Comparison of ENCODE assay signal across 9 cellular contexts in the genomic region with DNA sequence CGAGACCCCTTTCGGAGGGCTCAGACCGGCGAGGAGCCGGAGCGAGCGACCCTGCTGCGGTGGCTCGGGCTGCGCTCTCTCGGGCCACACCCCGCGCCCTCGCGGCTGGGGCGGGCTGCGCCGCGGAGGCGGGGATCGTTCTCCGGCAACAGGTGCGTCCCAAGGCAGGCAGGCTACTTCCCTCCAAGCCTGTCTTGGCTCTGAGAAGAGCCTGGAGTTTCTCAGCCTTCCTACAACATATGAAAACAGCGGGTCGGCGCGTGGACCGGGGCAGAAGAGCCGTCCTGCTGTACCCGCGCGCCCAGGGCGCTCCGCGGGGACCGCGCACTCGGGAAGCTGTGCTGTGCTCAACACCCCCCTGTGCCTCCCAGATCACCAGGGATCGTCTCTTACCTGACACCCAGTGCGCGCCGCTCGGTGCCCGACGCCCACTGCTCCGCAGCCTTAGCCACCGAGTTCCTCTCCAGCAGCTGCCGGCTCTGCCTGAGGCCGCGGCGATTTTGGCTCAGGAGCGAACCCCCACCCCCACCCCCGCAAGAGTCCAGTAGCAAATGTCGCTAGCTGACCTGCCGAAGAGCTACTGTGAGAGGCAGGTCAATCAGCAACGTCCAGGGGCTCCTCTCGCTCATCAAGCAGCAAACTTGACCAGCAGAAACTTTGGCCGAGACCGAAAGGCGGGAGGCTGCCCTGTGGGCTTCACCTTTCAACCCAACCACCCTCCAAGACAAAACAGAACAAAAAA. TPM values are rescaled to one million over a fixed set of nuclear protein-coding genes. Genes with fewer than 3 reads are reported as not detected.
DNase-seq lines count a peak whose midpoint lies in the region; ATAC-seq, FAIRE-seq and TF ChIP-seq lines count a peak whose summit lies in the region.
"Had no signal": no experiment of that assay in that cellular context is flagged by ENCODE, and none has a peak within 500 bp of the region (broad histone marks: within the 10 kb centered on the region; RNA-seq: fewer than 3 reads in every experiment).

No MANE protein-coding gene starts in this region.

- FAIRE-seq in A549 (lab: Jason Lieb, UNC): no peak

- H3K4me3 ChIP-seq in A549 (peak overlapping the region; percentile 27), HUES48 (ENCODE audit: low read depth, low read length) (peak overlapping the region; percentile 67), body of pancreas (peak overlapping the region in 1 of 2 donors; percentile 9), mesenchymal stem cell (ENCODE audit: insufficient read depth in 1 of 2, low read depth in 1 of 2, low read length in 2 of 2) (peak overlapping the region in 1 of 2 experiments; percentile 48), lower leg skin (ENCODE audit: low read depth, poor library complexity, severe bottlenecking) (no peak overlapping the region)

- no peak for TF ChIP-seq EP300 in A549 (IDR thresholded peaks at IDR 0.05)

- H3K4me1 ChIP-seq in A549: no peaks in the 10 kb centered on the region
- peaks cover 23% of the 10 kb centered on the region for H3K4me1 ChIP-seq in HUES48 (ENCODE audit: control insufficient read depth, insufficient read depth, low read length)
- peaks cover 33% of the 10 kb centered on the region for H3K4me1 ChIP-seq in body of pancreas
- peaks cover 30% of the 10 kb centered on the region for H3K4me1 ChIP-seq in mesenchymal stem cell (ENCODE audit: control insufficient read depth, insufficient read depth, low read depth, low read length)

- H3K27ac ChIP-seq in A549: no peak overlapping the region
- no peak overlapping the region for H3K27ac ChIP-seq in HUES48 (ENCODE audit: low read depth, low read length)
- no peak overlapping the region for H3K27ac ChIP-seq in body of pancreas
- no peak overlapping the region for H3K27ac ChIP-seq in mesenchymal stem cell (ENCODE audit: low read length, poor library complexity, severe bottlenecking)

- no peak overlapping the region for H3K14ac ChIP-seq in mesenchymal stem cell (ENCODE audit: low read length in 2 of 2)

- no peaks in the 10 kb centered on the region for H3K79me1 ChIP-seq in mesenchymal stem cell (replicated peaks; ENCODE audit: low read length, poor library complexity, severe bottlenecking)

- ATAC-seq in A549: peak; percentile 50 to 64; a peak in 4 of 6 replicates
- ATAC-seq in body of pancreas: peak; percentile 33
- ATAC-seq in GM19397 (IDR thresholded peaks at IDR 0.05; ENCODE audit: unreplicated experiment): no peak
- ATAC-seq: sciatic nerve had no signal

- H3K36me3 ChIP-seq in HUES48 (ENCODE audit: control insufficient read depth, insufficient read depth, low read length) (no peaks in the 10 kb centered on the region), body of pancreas (replicated peaks in 1 of 2; ENCODE audit: insufficient read depth in 1 of 2, low read depth in 2 of 2) (no peaks in the 10 kb centered on the region), mesenchymal stem cell (ENCODE audit: control insufficient read depth in 1 of 2, insufficient read depth in 2 of 2, low read depth in 1 of 2, low read length in 2 of 2) (no peaks in the 10 kb centered on the region)

- intact Hi-C loops in body of pancreas (cut with DNase I) (no loop called here), lower leg skin (cut with DNase I; ENCODE audit: low total_unique reads) (no loop called here)

- H3K27me3 ChIP-seq in HUES48 (ENCODE audit: control insufficient read depth, insufficient read depth, low read length) (peaks cover 91% of the 10 kb centered on the region), body of pancreas (peaks cover 0 to 52% of the 10 kb centered on the region in 2 donors), mesenchymal stem cell (ENCODE audit: control insufficient read depth in 1 of 2, insufficient read depth in 1 of 2, low read length in 2 of 2) (peaks cover 73 to 90% of the 10 kb centered on the region in 2 experiments)

- H2AFZ ChIP-seq in mesenchymal stem cell (ENCODE audit: low read depth, low read length): no peak overlapping the region

- no peak overlapping the region for H3K9ac ChIP-seq in HUES48 (ENCODE audit: low read depth, low read length)
- H3K9ac ChIP-seq in mesenchymal stem cell (ENCODE audit: low read length): no peak overlapping the region

- H3K4me2 ChIP-seq in A549 (peak overlapping the region; percentile 74), mesenchymal stem cell (ENCODE audit: low read length, poor library complexity, severe bottlenecking) (peak overlapping the region; percentile 62)

- no peak for TF ChIP-seq CTCF in A549 (IDR thresholded peaks at IDR 0.05)
- no peak for TF ChIP-seq CTCF in body of pancreas (IDR thresholded peaks at IDR 0.05)
- no peak for TF ChIP-seq CTCF in lower leg skin (IDR thresholded peaks at IDR 0.05)

- H2BK5ac ChIP-seq in mesenchymal stem cell (ENCODE audit: low read depth, low read length, poor library complexity, severe bottlenecking): no peak overlapping the region

- H2BK120ac ChIP-seq in mesenchymal stem cell (ENCODE audit: low read depth, low read length): no peak overlapping the region

- H2AK5ac ChIP-seq in mesenchymal stem cell (ENCODE audit: low read length, severe bottlenecking): no peak overlapping the region

- TF ChIP-seq POLR2A in A549 (IDR thresholded peaks at IDR 0.05; ENCODE audit: low read length) (no peak), body of pancreas (IDR thresholded peaks at IDR 0.05) (no peak), lower leg skin (IDR thresholded peaks at IDR 0.05) (no peak)

- no peak overlapping the region for H2BK15ac ChIP-seq in mesenchymal stem cell (ENCODE audit: low read depth, poor library complexity, severe bottlenecking)

- CTCF ChIA-PET in A549 (lab: Yijun Ruan, JAX): no interaction called here

- H2BK12ac ChIP-seq in mesenchymal stem cell (ENCODE audit: low read length in 2 of 2): no peak overlapping the region

- H3K9me3 ChIP-seq in A549: no peaks in the 10 kb centered on the region
- H3K9me3 ChIP-seq in HUES48 (ENCODE audit: control insufficient read depth, insufficient read depth, low read length): no peaks in the 10 kb centered on the region
- H3K9me3 ChIP-seq in body of pancreas: no peaks in the 10 kb centered on the region
- H3K9me3 ChIP-seq in mesenchymal stem cell (ENCODE audit: control insufficient read depth, low read length): no peaks in the 10 kb centered on the region

- no peak for TF ChIP-seq RAD21 in A549 (conservative IDR thresholded peaks at IDR 0.05 in 1 of 2, IDR thresholded peaks at IDR 0.05 in 1 of 2)

- H3K23ac ChIP-seq in mesenchymal stem cell (ENCODE audit: low read length in 2 of 2): peak overlapping the region in 1 of 2 experiments; percentile 94

- no peak overlapping the region for H4K91ac ChIP-seq in mesenchymal stem cell (ENCODE audit: low read length)

- no peak overlapping the region for H3K4ac ChIP-seq in mesenchymal stem cell (ENCODE audit: low read depth in 1 of 2, low read length in 2 of 2)

- POLR2A ChIA-PET in A549 (lab: Yijun Ruan, JAX): no interaction called here

- H3K18ac ChIP-seq in mesenchymal stem cell (ENCODE audit: low read depth in 1 of 2, low read length in 2 of 2): no peak overlapping the region

- WGBS in A549 (ENCODE audit: missing lambda C conversion rate): 34% methylated on average over 8 of the region's 60 CpGs
- WGBS in body of pancreas, 2 donors: 3 to 11% methylated on average over 5 to 59 of the region's 60 CpGs
- 1% methylated on average over 52 of the region's 60 CpGs for WGBS in mesenchymal stem cell
- 4% methylated on average over 37 to 59 of the region's 60 CpGs for WGBS in lower leg skin, 2 donors

- DNase-seq in A549 (ENCODE audit: low read depth in 1 of 2, low spot score in 1 of 2) (no peak), body of pancreas (peak in 1 of 4 donors; percentile 19), mesenchymal stem cell (no peak), GDM1 (lab: John Stamatoyannopoulos, UW) (no peak), AG08396 (ENCODE audit: low spot score) (no peak), lower leg skin (ENCODE audit: low spot score in 2 of 2) (no peak)

- H4K8ac ChIP-seq in mesenchymal stem cell (ENCODE audit: low read length): no peak overlapping the region

TF ChIP-seq in A549, 52 proteins besides CTCF, POLR2A, EP300 and RAD21 (continues in another document):
- no peak for TF ChIP-seq HOXB13 (CRISPR knock-in tag; IDR thresholded peaks at IDR 0.05; ENCODE audit: low read depth)
- TF ChIP-seq BHLHE40 (IDR thresholded peaks at IDR 0.05; ENCODE audit: low read depth, low read length): no peak
- no peak for TF ChIP-seq MAFK (IDR thresholded peaks at IDR 0.05; ENCODE audit: partially characterized antibody)
- TF ChIP-seq, protein P1, sequence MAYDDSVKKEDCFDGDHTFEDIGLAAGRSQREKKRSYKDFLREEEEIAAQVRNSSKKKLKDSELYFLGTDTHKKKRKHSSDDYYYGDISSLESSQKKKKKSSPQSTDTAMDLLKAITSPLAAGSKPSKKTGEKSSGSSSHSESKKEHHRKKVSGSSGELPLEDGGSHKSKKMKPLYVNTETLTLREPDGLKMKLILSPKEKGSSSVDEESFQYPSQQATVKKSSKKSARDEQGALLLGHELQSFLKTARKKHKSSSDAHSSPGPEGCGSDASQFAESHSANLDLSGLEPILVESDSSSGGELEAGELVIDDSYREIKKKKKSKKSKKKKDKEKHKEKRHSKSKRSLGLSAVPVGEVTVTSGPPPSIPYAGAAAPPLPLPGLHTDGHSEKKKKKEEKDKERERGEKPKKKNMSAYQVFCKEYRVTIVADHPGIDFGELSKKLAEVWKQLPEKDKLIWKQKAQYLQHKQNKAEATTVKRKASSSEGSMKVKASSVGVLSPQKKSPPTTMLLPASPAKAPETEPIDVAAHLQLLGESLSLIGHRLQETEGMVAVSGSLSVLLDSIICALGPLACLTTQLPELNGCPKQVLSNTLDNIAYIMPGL (CRISPR knock-in tag; IDR thresholded peaks at IDR 0.05; ENCODE audit: borderline replicate concordance): no peak
- no peak for TF ChIP-seq HOXB5 (CRISPR knock-in tag; IDR thresholded peaks at IDR 0.05)
- no peak for TF ChIP-seq RCOR1 (IDR thresholded peaks at IDR 0.05; ENCODE audit: low read depth, low read length)
- TF ChIP-seq NR3C1 (IDR thresholded peaks at IDR 0.05): no peak

RNA-seq across cellular contexts. Expression of gene OLIG3, which starts 3.7 kb away (rescaled TPM):
- polyA plus RNA-seq in A549 (2011; rRNA removed) (not detected in 2 replicates), A549 (2017; fragmentation: RNase III; extraction: RNeasy Plus Mini Kit Qiagen cat#74134 plus additional on column Dnase treatment) (not detected in 3 replicates)
- polyA plus RNA-seq in A549 (2012; cell fraction: cytosol; rRNA removed): not detected in 2 replicates
- polyA plus RNA-seq in A549 (2012; cell fraction: nucleus; rRNA removed): not detected in 2 replicates
- polyA minus RNA-seq in A549 (2011; rRNA and poly(A)+ RNA removed): not detected in 2 replicates
- total RNA-seq in body of pancreas (not detected), lower leg skin (under 1 TPM in 1 of 4 donors, not detected in 3; 0.10 TPM)
- polyA plus RNA-seq in mesenchymal stem cell (2013, experiment 1 of 2): not detected
- not detected for polyA plus RNA-seq in mesenchymal stem cell (2013, experiment 2 of 2)
- total RNA-seq: sciatic nerve had no signal
